ENCODE assay signal across 17 cellular contexts in genomic region chr2:177129610-177130009, GRCh38.
"Had no signal": no experiment of that assay in that cellular context is flagged by ENCODE, and none has a peak within 500 bp of the region (broad histone marks: within the 10 kb centered on the region; RNA-seq: fewer than 3 reads in every experiment).

No MANE protein-coding gene starts in this region.

- H3K9me3 Mint-ChIP-seq: effector memory CD8-positive, alpha-beta T cell; nephron; type B pancreatic cell had no signal

- H3K4me1 Mint-ChIP-seq: nephron had no signal

- H3K27ac Mint-ChIP-seq: effector memory CD8-positive, alpha-beta T cell; naive B cell; nephron; progenitor cell of endocrine pancreas; type B pancreatic cell had no signal

- H3K36me3 Mint-ChIP-seq: naive B cell, type B pancreatic cell had no signal

- H3K4me3 Mint-ChIP-seq: effector memory CD8-positive, alpha-beta T cell; naive B cell; nephron; type B pancreatic cell had no signal

- DNase-seq: effector memory CD8-positive, alpha-beta T cell; gastrocnemius medialis; heart right ventricle; hypothalamus; kidney glomerular epithelial cell; mesendoderm; naive B cell; occipital lobe; pancreas; right cardiac atrium; stimulated activated CD4-positive, alpha-beta T cell treated with anti-CD3 and anti-CD28 coated beads, Interleukin-2, amount 100 ng/mL, for 48 hours; stimulated activated naive CD4-positive, alpha-beta T cell treated with Interleukin-2 at 50 U/mL for 16 hours; uterus had no signal

- H3K9me3 ChIP-seq: esophagus muscularis mucosa, gastrocnemius medialis, pancreas, uterus had no signal

- ATAC-seq: effector memory CD8-positive, alpha-beta T cell; gastrocnemius medialis; heart right ventricle; pancreas; right cardiac atrium had no signal
